Comparison of ENCODE assay signal across 1 cellular context in genomic region chrX:30973784-30974427, GRCh38.
TF ChIP-seq lines count a peak whose summit lies in the region.

No MANE protein-coding gene starts in this region.

TF ChIP-seq in K562, 482 proteins besides CTCF, POLR2A, EP300 and RAD21 (continued from another document and continues in another):
- TF ChIP-seq CHAMP1 (IDR thresholded peaks at IDR 0.05) = no peak
- 0 out of 2 replicates have a peak, but pooled peaks have one; percentile 86 for TF ChIP-seq FOXO4 (CRISPR knock-in tag; IDR thresholded peaks at IDR 0.05)
- TF ChIP-seq YY1 (IDR thresholded peaks at IDR 0.05; ENCODE audit: borderline replicate concordance in 1 of 3, control insufficient read depth in 1 of 3, extremely low read depth in 1 of 3, insufficient read depth in 3 of 3, insufficient read length in 1 of 3, insufficient replicate concordance in 2 of 3, low read depth in 1 of 3, low read length in 2 of 3) = peak; percentile 14 to 85 (median 35)
- TF ChIP-seq ZNF12 (CRISPR knock-in tag; IDR thresholded peaks at IDR 0.05) = no peak
- TF ChIP-seq ZNF41 (CRISPR knock-in tag; conservative IDR thresholded peaks at IDR 0.05) = peak; percentile 90
- no peak for TF ChIP-seq ZC3H8 (IDR thresholded peaks at IDR 0.05)
- no peak for TF ChIP-seq ZFPM2 (CRISPR knock-in tag; IDR thresholded peaks at IDR 0.05)
- TF ChIP-seq THRAP3 (IDR thresholded peaks at IDR 0.05; ENCODE audit: borderline replicate concordance) = no peak
- no peak for TF ChIP-seq GATAD2A (IDR thresholded peaks at IDR 0.05)
- 0 out of 2 replicates have a peak, but pooled peaks have one; percentile 20 for TF ChIP-seq ARID1B (IDR thresholded peaks at IDR 0.05)
- TF ChIP-seq THRB (CRISPR knock-in tag; conservative IDR thresholded peaks at IDR 0.05) = 0 out of 2 replicates have a peak, but pooled peaks have one; percentile 76
- TF ChIP-seq DPF2 (IDR thresholded peaks at IDR 0.05) = no peak
- 0 out of 2 replicates have a peak, but pooled peaks have one; percentile 45 for TF ChIP-seq KLF13 (tag; IDR thresholded peaks at IDR 0.05; ENCODE audit: borderline replicate concordance, low read depth)
- peak; percentile 75; the same call in 1 of the 2 replicates for TF ChIP-seq ZNF175 (CRISPR knock-in tag; IDR thresholded peaks at IDR 0.05; ENCODE audit: low read depth)
- no peak for TF ChIP-seq POLR2AphosphoS5 (IDR thresholded peaks at IDR 0.05; ENCODE audit: control insufficient read depth, insufficient read depth, low read depth, low read length)
- no peak for TF ChIP-seq NR2C2 (CRISPR knock-in tag; IDR thresholded peaks at IDR 0.05)
- no peak for TF ChIP-seq NR2C2 (tag; IDR thresholded peaks at IDR 0.05)
- no peak for TF ChIP-seq CREM (IDR thresholded peaks at IDR 0.05; ENCODE audit: low read depth)
- no peak for TF ChIP-seq RREB1 (CRISPR knock-in tag; IDR thresholded peaks at IDR 0.05)
- TF ChIP-seq ZNF518B (CRISPR knock-in tag; IDR thresholded peaks at IDR 0.05) = no peak
- TF ChIP-seq TEAD2 (tag; IDR thresholded peaks at IDR 0.05) = no peak
- TF ChIP-seq ZNF263 (CRISPR knock-in tag; IDR thresholded peaks at IDR 0.05; ENCODE audit: borderline replicate concordance) = no peak
- TF ChIP-seq ATF4 (CRISPR knock-in tag; IDR thresholded peaks at IDR 0.05) = peak; percentile 85
- peak; percentile 75; the same call in 1 of the 2 replicates for TF ChIP-seq TCFL5 (CRISPR knock-in tag; conservative IDR thresholded peaks at IDR 0.05)
- peak; percentile 24; the same call in 1 of the 2 replicates for TF ChIP-seq GMEB1 (CRISPR knock-in tag; IDR thresholded peaks at IDR 0.05)
- no peak for TF ChIP-seq ARID2 (IDR thresholded peaks at IDR 0.05)
- TF ChIP-seq HMBOX1 (IDR thresholded peaks at IDR 0.05) = no peak
- TF ChIP-seq DMBX1 (CRISPR knock-in tag; IDR thresholded peaks at IDR 0.05; ENCODE audit: borderline replicate concordance) = peak; percentile 89
- TF ChIP-seq ZNF76 (CRISPR knock-in tag; IDR thresholded peaks at IDR 0.05; ENCODE audit: borderline replicate concordance) = no peak
- TF ChIP-seq HOMEZ (CRISPR knock-in tag; IDR thresholded peaks at IDR 0.05) = no peak
- TF ChIP-seq ZNF449 (CRISPR knock-in tag; IDR thresholded peaks at IDR 0.05) = peak; percentile 64; the same call in 1 of the 2 replicates
- no peak for TF ChIP-seq RBM39 (optimal IDR thresholded peaks at IDR 0.05; ENCODE audit: low read depth, low read length)
- TF ChIP-seq ZNF644 (tag; IDR thresholded peaks at IDR 0.05; ENCODE audit: low read depth) = peak; percentile 23; the same call in 1 of the 2 replicates
- no peak for TF ChIP-seq PPARD (CRISPR knock-in tag; IDR thresholded peaks at IDR 0.05)
- TF ChIP-seq LCOR (CRISPR knock-in tag; IDR thresholded peaks at IDR 0.05) = no peak
- TF ChIP-seq ZNF764 (CRISPR knock-in tag; IDR thresholded peaks at IDR 0.05; ENCODE audit: low read depth) = 0 out of 2 replicates have a peak, but pooled peaks have one; percentile 39
- no peak for TF ChIP-seq XRCC3 (IDR thresholded peaks at IDR 0.05)
- TF ChIP-seq ZNF165 (CRISPR knock-in tag; IDR thresholded peaks at IDR 0.05; ENCODE audit: borderline replicate concordance) = no peak
- no peak for TF ChIP-seq TCF7L2 (IDR thresholded peaks at IDR 0.05; ENCODE audit: low read depth, low read length)
